In genomic region chr6:79170431-79170830, GRCh38 we compare ENCODE assay signal across 13 cellular contexts.
DNase-seq lines count a peak whose midpoint lies in the region; ATAC-seq and TF ChIP-seq lines count a peak whose summit lies in the region.
"Had no signal": no experiment of that assay in that cellular context is flagged by ENCODE, and none has a peak within 500 bp of the region (broad histone marks: within the 10 kb centered on the region; RNA-seq: fewer than 3 reads in every experiment).

No MANE protein-coding gene starts in this region.

- H3K23me2 ChIP-seq in H9 (ENCODE audit: insufficient read length, low read depth, low read length, poor library complexity, severe bottlenecking) = no peaks in the 10 kb centered on the region

- WGBS in H9 (ENCODE audit: extremely low coverage, insufficient read length, low lambda C conversion rate) = no CpG with 5 or more reads among the region's 5 CpGs

- H3K4ac ChIP-seq in H9 (ENCODE audit: low read depth, low read length) = no peak overlapping the region

- peaks cover 12 to 15% of the 10 kb centered on the region in 2 experiments for H3K4me1 Mint-ChIP-seq in H9
- no peaks in the 10 kb centered on the region for H3K4me1 Mint-ChIP-seq in activated T-cell treated with anti-CD3 and anti-CD28 coated beads, Interleukin-2, amount 50 U/mL, for 4 hours (ENCODE audit: low read depth)
- H3K4me1 Mint-ChIP-seq: CD4-positive, alpha-beta memory T cell; IgD-negative memory B cell had no signal

- no peak for TF ChIP-seq CTCF in H9 (conservative IDR thresholded peaks at IDR 0.05)
- TF ChIP-seq CTCF in astrocyte of the cerebellum (IDR thresholded peaks at IDR 0.05; ENCODE audit: low read depth, low read length, missing control alignments) = no peak

- DNase-seq in H9 = no peak
- DNase-seq in astrocyte of the cerebellum (ENCODE audit: low read depth) = peak; percentile 33
- peak; percentile 43 for DNase-seq in kidney tubule cell (ENCODE audit: low spot score)
- peak; percentile 52 for DNase-seq in renal cortical epithelial cell (ENCODE audit: low read depth)
- DNase-seq in UCSD-AML1 (lab: John Stamatoyannopoulos, UW; ENCODE audit: unreplicated experiment) = no peak
- DNase-seq in activated T-cell treated with anti-CD3 and anti-CD28 coated beads, Interleukin-2, amount 50 U/mL, for 4 hours = no peak
- DNase-seq: BE2C; CD4-positive, alpha-beta memory T cell; DMS79 treated with DMSO at 0.1 percent for 48 hours; EL had no signal

- no peak overlapping the region for H3K23ac ChIP-seq in H9 (ENCODE audit: insufficient read length, low read depth, low read length)

- no peaks in the 10 kb centered on the region for H3K79me1 ChIP-seq in H9 (ENCODE audit: insufficient read depth, low read depth, low read length, poor library complexity, severe bottlenecking)

- H3K36me3 Mint-ChIP-seq in H9 (ENCODE audit: insufficient read depth in 1 of 3, low read depth in 3 of 3) = no peaks in the 10 kb centered on the region
- no peaks in the 10 kb centered on the region for H3K36me3 Mint-ChIP-seq in activated T-cell treated with anti-CD3 and anti-CD28 coated beads, Interleukin-2, amount 50 U/mL, for 4 hours (ENCODE audit: insufficient read depth)
- H3K36me3 Mint-ChIP-seq: CD4-positive, alpha-beta memory T cell; IgD-negative memory B cell had no signal

- no peak overlapping the region for H2BK15ac ChIP-seq in H9 (ENCODE audit: low read depth, low read length)

- no peak overlapping the region for H4K91ac ChIP-seq in H9 (ENCODE audit: insufficient read length, low read depth, low read length)

- no peak overlapping the region for H3K56ac ChIP-seq in H9 (ENCODE audit: insufficient read length, low read depth, low read length)

- H3K79me2 ChIP-seq in H9 (ENCODE audit: insufficient read depth, low read length) = no peaks in the 10 kb centered on the region

- no peak overlapping the region for H3K27ac ChIP-seq in H9 (ENCODE audit: insufficient read length, low read depth, low read length)
- H3K27ac ChIP-seq: C4-2B had no signal

- H3K18ac ChIP-seq in H9 (ENCODE audit: insufficient read length, low read depth, low read length) = no peak overlapping the region

- no peaks in the 10 kb centered on the region for H3K27me3 Mint-ChIP-seq in H9 (ENCODE audit: low read depth)
- H3K27me3 Mint-ChIP-seq in activated T-cell treated with anti-CD3 and anti-CD28 coated beads, Interleukin-2, amount 50 U/mL, for 4 hours (ENCODE audit: low read depth) = no peaks in the 10 kb centered on the region

- no peak overlapping the region for H4K5ac ChIP-seq in H9 (ENCODE audit: insufficient read length, low read depth, low read length)

- no peaks in the 10 kb centered on the region for H3K27me3 ChIP-seq in H9 (ENCODE audit: insufficient read depth, low read length)
- H3K27me3 ChIP-seq: BE2C had no signal

- H3K9me3 Mint-ChIP-seq in H9 = no peaks in the 10 kb centered on the region
- no peaks in the 10 kb centered on the region for H3K9me3 Mint-ChIP-seq in activated T-cell treated with anti-CD3 and anti-CD28 coated beads, Interleukin-2, amount 50 U/mL, for 4 hours
- H3K9me3 Mint-ChIP-seq: CD4-positive, alpha-beta memory T cell; IgD-negative memory B cell had no signal

- H3K27ac Mint-ChIP-seq in H9 = peak overlapping the region; percentile 6 to 56 (median 51); a peak in 4 of 7 replicates
- H3K27ac Mint-ChIP-seq: CD4-positive, alpha-beta memory T cell; IgD-negative memory B cell had no signal

- H3T11ph ChIP-seq in H9 (ENCODE audit: low read length) = no peak overlapping the region

- no peak for ATAC-seq in GM21381 (IDR thresholded peaks at IDR 0.05; ENCODE audit: unreplicated experiment)
- no peak for ATAC-seq in activated T-cell treated with anti-CD3 and anti-CD28 coated beads, Interleukin-2, amount 50 U/mL, for 4 hours

- no peak overlapping the region for H2AFZ ChIP-seq in H9 (ENCODE audit: low read length)

- in situ Hi-C loops in astrocyte of the cerebellum (cut with HindIII; ENCODE audit: low sequenced_read_pairs) = no loop called here

- no peaks in the 10 kb centered on the region for H4K20me1 ChIP-seq in H9 (ENCODE audit: control insufficient read depth, insufficient read depth, insufficient read length)

- no peak overlapping the region for H2BK12ac ChIP-seq in H9 (ENCODE audit: insufficient read length, low read depth, low read length)

- no peak overlapping the region for H3K14ac ChIP-seq in H9 (ENCODE audit: insufficient read depth, low read length)

- H3K9ac ChIP-seq in H9 (ENCODE audit: extremely low read depth, insufficient read length, low read length) = no peak overlapping the region

- no peaks in the 10 kb centered on the region; the same call in 1 of the 2 replicates for H3K4me1 ChIP-seq in H9 (ENCODE audit: insufficient read depth, low read length)

- H2AK5ac ChIP-seq in H9 (ENCODE audit: insufficient read length, low read length) = no peak overlapping the region

- no peak overlapping the region for H3K4me3 ChIP-seq in astrocyte of the cerebellum (ENCODE audit: low read depth, low read length)

- no peak overlapping the region for H2BK120ac ChIP-seq in H9 (ENCODE audit: low read depth, low read length, poor library complexity, severe bottlenecking)

- no peak overlapping the region for H4K8ac ChIP-seq in H9 (replicated peaks; ENCODE audit: insufficient read length, low read depth, low read length)

- no peak overlapping the region for H3K4me3 Mint-ChIP-seq in H9
- no peak overlapping the region for H3K4me3 Mint-ChIP-seq in activated T-cell treated with anti-CD3 and anti-CD28 coated beads, Interleukin-2, amount 50 U/mL, for 4 hours
- H3K4me3 Mint-ChIP-seq: CD4-positive, alpha-beta memory T cell; IgD-negative memory B cell had no signal

- H3K4me2 ChIP-seq in H9 (ENCODE audit: insufficient read depth, insufficient read length, low read length) = no peak overlapping the region

- no peaks in the 10 kb centered on the region for H3K9me3 ChIP-seq in H9 (ENCODE audit: control insufficient read depth, low read depth, low read length)
- H3K9me3 ChIP-seq: BE2C had no signal

- no peak overlapping the region for H2BK5ac ChIP-seq in H9 (ENCODE audit: insufficient read length, low read length)

- H2BK20ac ChIP-seq in H9 (ENCODE audit: low read depth, low read length, poor library complexity, severe bottlenecking) = no peak overlapping the region

Comparison
In these comparisons a context has a peak if more than half of its experiments do, and no peak if none do; other contexts are left out.
1. DNase-seq: peak in astrocyte of the cerebellum (single experiment), kidney tubule cell (single experiment) and renal cortical epithelial cell (single experiment); none in H9 (single experiment), UCSD-AML1 (single experiment) and activated T-cell treated with anti-CD3 and anti-CD28 coated beads, Interleukin-2, amount 50 U/mL, for 4 hours (single experiment).